ENCODE assay signal across 10 cellular contexts in the genomic region with DNA sequence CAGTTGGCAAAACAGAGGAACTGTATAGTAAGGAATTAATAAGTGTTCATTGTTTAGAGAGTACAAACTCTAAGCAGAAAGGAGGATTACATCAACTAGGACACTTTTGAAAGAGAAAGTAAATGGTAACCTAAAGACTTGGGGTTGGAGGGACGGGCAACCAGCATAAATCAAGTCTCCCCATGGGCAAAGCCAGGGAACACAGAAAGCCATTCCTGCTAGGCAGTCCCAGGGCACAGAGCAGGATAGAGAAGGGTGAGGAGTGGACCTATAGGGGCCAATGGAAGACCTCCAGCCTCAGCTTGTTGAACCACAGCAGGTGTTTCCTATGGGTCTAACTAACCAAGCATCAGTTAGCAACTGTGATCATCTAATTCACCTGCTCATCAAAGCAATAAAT. TPM values are rescaled to one million over a fixed set of nuclear protein-coding genes. Genes with fewer than 3 reads are reported as not detected.
DNase-seq lines count a peak whose midpoint lies in the region; ATAC-seq, FAIRE-seq and TF ChIP-seq lines count a peak whose summit lies in the region.
"Had no signal": no experiment of that assay in that cellular context is flagged by ENCODE, and none has a peak within 500 bp of the region (broad histone marks: within the 10 kb centered on the region; RNA-seq: fewer than 3 reads in every experiment).

No MANE protein-coding gene starts in this region.

- no TSS peak for BruUV-seq in HepG2 (replicated peaks; lab: Mats Ljungman, UMichigan)

- H2AK5ac ChIP-seq in mesendoderm (ENCODE audit: low read length), result no peak overlapping the region

- H4K5ac ChIP-seq in mesendoderm (ENCODE audit: low read length), result no peak overlapping the region

- TF ChIP-seq EP300 in HepG2 (IDR thresholded peaks at IDR 0.05; ENCODE audit: low read depth in 2 of 2, low read length in 2 of 2) (no peak), HepG2 (CRISPR knock-in tag; IDR thresholded peaks at IDR 0.05; ENCODE audit: borderline replicate concordance) (no peak)

- H3K27ac ChIP-seq in HepG2 (ENCODE audit: extremely low read length, insufficient read depth, low read length) (no peak overlapping the region), mesendoderm (ENCODE audit: low read depth, low read length) (no peak overlapping the region)

- no peak overlapping the region for H3K4ac ChIP-seq in mesendoderm (ENCODE audit: low read depth, low read length)

- no peaks in the 10 kb centered on the region for H3K9me3 ChIP-seq in HepG2 (ENCODE audit: low read length)

- no peaks in the 10 kb centered on the region for H3K27me3 ChIP-seq in HepG2 (ENCODE audit: control insufficient read depth in 1 of 2, insufficient read depth in 2 of 2, low read length in 2 of 2)
- no peaks in the 10 kb centered on the region for H3K27me3 ChIP-seq in mesendoderm (ENCODE audit: insufficient read depth, low read length, poor library complexity)

- no peak overlapping the region for H4K8ac ChIP-seq in mesendoderm (ENCODE audit: low read depth, low read length)

- no peak overlapping the region for H3K18ac ChIP-seq in mesendoderm (ENCODE audit: low read length)

- H3K79me2 ChIP-seq in HepG2 (ENCODE audit: insufficient read depth, low read length) (no peaks in the 10 kb centered on the region), mesendoderm (ENCODE audit: control insufficient read depth, insufficient read depth, low read length) (no peaks in the 10 kb centered on the region)

- ATAC-seq in GM18858 (IDR thresholded peaks at IDR 0.05; ENCODE audit: unreplicated experiment) (peak; percentile 20), GM21723 (IDR thresholded peaks at IDR 0.05; ENCODE audit: unreplicated experiment) (peak; percentile 49), HG03575 (IDR thresholded peaks at IDR 0.05; ENCODE audit: extremely low read depth, insufficient number of reproducible peaks, low FRiP score, unreplicated experiment) (peak; percentile 10), HepG2 (no peak; the same call in 2 of the 3 replicates)

- H3K23ac ChIP-seq in mesendoderm (ENCODE audit: low read length), result no peak overlapping the region

- H3K4me1 ChIP-seq in HepG2 (ENCODE audit: insufficient read depth, low read length), result no peaks in the 10 kb centered on the region
- peaks cover 4% of the 10 kb centered on the region for H3K4me1 ChIP-seq in mesendoderm (ENCODE audit: control insufficient read depth, low read depth, low read length)

- no peak for FAIRE-seq in HepG2 (lab: Jason Lieb, UNC)
- FAIRE-seq: endometrium had no signal

- no peaks in the 10 kb centered on the region for H4K20me1 ChIP-seq in HepG2 (ENCODE audit: insufficient read depth, low read length)

- H2BK120ac ChIP-seq in mesendoderm (ENCODE audit: low read depth, low read length), result no peak overlapping the region

- DNase-seq in HepG2 (ENCODE audit: low spot score), result no peak
- no peak for DNase-seq in NCI-H146 (lab: John Stamatoyannopoulos, UW)
- DNase-seq in HEK293T (ENCODE audit: extremely low spot score), result no peak
- DNase-seq in mesendoderm, result no peak
- DNase-seq in NCI-H1092 treated with DMSO at 0.1 percent for 48 hours (lab: John Stamatoyannopoulos, UW), result no peak
- DNase-seq: NCI-H1436 had no signal

- H3K9ac ChIP-seq in HepG2 (ENCODE audit: insufficient read depth, low read depth, low read length) (no peak overlapping the region), mesendoderm (ENCODE audit: low read length) (no peak overlapping the region)

- no peak overlapping the region for H2BK5ac ChIP-seq in mesendoderm (ENCODE audit: low read length)

- 42% methylated on average over 1 of the region's 1 CpG for WGBS in HepG2 (ENCODE audit: low lambda C conversion rate)
- no CpG with 5 or more reads among the region's 1 CpG for WGBS in mesendoderm (ENCODE audit: extremely low coverage, insufficient coverage, low lambda C conversion rate)

- H2BK15ac ChIP-seq in mesendoderm (replicated peaks; ENCODE audit: low read depth), result no peak overlapping the region

- H3K56ac ChIP-seq in mesendoderm (ENCODE audit: low read length), result no peak overlapping the region

- TF ChIP-seq RAD21 in HepG2 (CRISPR knock-in tag; IDR thresholded peaks at IDR 0.05), result no peak

- in situ Hi-C loops in HepG2 (cut with HindIII; ENCODE audit: extremely low pct_ligation_motif_present, low pct_unique_long_range_greater_than_20kb), result no loop called here

- TF ChIP-seq CTCF in HepG2 (CRISPR knock-in tag; IDR thresholded peaks at IDR 0.05), result no peak

- CTCF ChIA-PET in HepG2 (lab: Yijun Ruan, JAX; ENCODE audit: low intra/inter-chr PET ratio, low total read pairs), result no interaction called here
- CTCF ChIA-PET in HEK293T (lab: Yijun Ruan, JAX), result no interaction called here

- H3K79me1 ChIP-seq in mesendoderm (ENCODE audit: low read length), result no peaks in the 10 kb centered on the region

- H3K36me3 ChIP-seq in HepG2 (replicated peaks in 1 of 2; ENCODE audit: control insufficient read depth in 1 of 2, insufficient read depth in 2 of 2, low read length in 2 of 2), result no peaks in the 10 kb centered on the region
- no peaks in the 10 kb centered on the region for H3K36me3 ChIP-seq in mesendoderm (ENCODE audit: control insufficient read depth, insufficient read depth, low read length)

- intact Hi-C loops in HepG2 (cut with micrococcal nuclease; ENCODE audit: unreplicated experiment), result no loop called here

- H2AFZ ChIP-seq in HepG2 (ENCODE audit: low read length), result no peak overlapping the region

- peak overlapping the region; percentile 33; the same call in 1 of the 2 replicates for H3K4me2 ChIP-seq in HepG2 (ENCODE audit: low read depth, low read length)
- H3K4me2 ChIP-seq in mesendoderm (ENCODE audit: low read length), result no peak overlapping the region

- H3K4me3 ChIP-seq in HepG2 (replicated peaks in 1 of 3; ENCODE audit: insufficient read depth in 1 of 3, low read depth in 2 of 3, low read length in 3 of 3) (no peak overlapping the region), mesendoderm (ENCODE audit: low read length) (no peak overlapping the region)

- no peak for TF ChIP-seq POLR2A in HepG2 (IDR thresholded peaks at IDR 0.05; ENCODE audit: insufficient read depth in 1 of 2, low read depth in 2 of 2, low read length in 2 of 2)

- POLR2A ChIA-PET in HepG2 (lab: Yijun Ruan, JAX), result no interaction called here
- POLR2A ChIA-PET in HEK293T (lab: Yijun Ruan, JAX), result interaction anchor here (5.8 kb wide), 1 partner anchor 9 kb away, joined by 24 read pairs; a partner anchor contains a TSS

TF ChIP-seq in HepG2, 621 proteins besides CTCF, POLR2A, EP300 and RAD21 (continues in another document):
- TF ChIP-seq MED8 (CRISPR knock-in tag; IDR thresholded peaks at IDR 0.05; ENCODE audit: insufficient replicate concordance), result no peak

TF ChIP-seq in HEK293T, 16 proteins besides CTCF, POLR2A, EP300 and RAD21 (continues in another document):
- TF ChIP-seq L3MBTL2 (conservative IDR thresholded peaks at IDR 0.05), result no peak

RNA-seq across cellular contexts. Expression of a gene that starts 9.2 kb away (rescaled TPM):
- total RNA-seq in HepG2 (2016; rRNA removed; fragmentation: Illumina TruSeq; extraction: Trizol), result 13.8 and 21.0 TPM in 2 replicates
- total RNA-seq in HepG2 (2016; cell fraction: cytosol; rRNA removed; fragmentation: Illumina TruSeq; extraction: Trizol; ENCODE audit: low read depth), result 2.0 TPM in 2 replicates
- 11.5 and 18.8 TPM in 2 replicates for total RNA-seq in HepG2 (2016; cell fraction: insoluble cytoplasmic fraction; rRNA removed; fragmentation: Illumina TruSeq; extraction: Trizol)
- 5.1 and 5.4 TPM in 2 replicates for total RNA-seq in HepG2 (2016; cell fraction: membrane; rRNA removed; fragmentation: Illumina TruSeq; extraction: Trizol)
- 33.0 and 34.9 TPM in 2 replicates for total RNA-seq in HepG2 (2016; cell fraction: nucleus; rRNA removed; fragmentation: Illumina TruSeq; extraction: Trizol)
- 44.4 and 52.2 TPM in 2 replicates for polyA plus RNA-seq in HepG2 (2011; rRNA removed)
- polyA plus RNA-seq in HepG2 (2011; cell fraction: cytosol; rRNA removed), result 26.1 and 29.4 TPM in 2 replicates
- polyA plus RNA-seq in HepG2 (2011; cell fraction: nucleus; rRNA removed), result 38.8 and 46.1 TPM in 2 replicates
- 28.1 and 31.0 TPM in 2 replicates for polyA plus RNA-seq in HepG2 (2012)
- 0.70 and 1.2 TPM in 2 replicates for polyA plus RNA-seq in HepG2 (2016; cell fraction: cytosol; fragmentation: Illumina TruSeq; extraction: Trizol; ENCODE audit: low read depth)
- 9.4 and 9.5 TPM in 2 replicates for polyA plus RNA-seq in HepG2 (2016; cell fraction: insoluble cytoplasmic fraction; fragmentation: Illumina TruSeq; extraction: Trizol; ENCODE audit: low read depth)
- polyA plus RNA-seq in HepG2 (2016; cell fraction: membrane; fragmentation: Illumina TruSeq; extraction: Trizol; ENCODE audit: low read depth), result 2.2 and 3.1 TPM in 2 replicates
- 23.4 and 26.5 TPM in 2 replicates for polyA plus RNA-seq in HepG2 (2016; cell fraction: nucleus; fragmentation: Illumina TruSeq; extraction: Trizol; ENCODE audit: insufficient read depth, low read depth)
- polyA minus RNA-seq in HepG2 (2011; rRNA and poly(A)+ RNA removed; ENCODE audit: low replicate concordance), result 74.8 and 88.4 TPM in 2 replicates
- polyA minus RNA-seq in HepG2 (2011; cell fraction: cytosol; rRNA and poly(A)+ RNA removed), result 27.5 and 57.6 TPM in 2 replicates
- 69.9 and 74.5 TPM in 2 replicates for polyA minus RNA-seq in HepG2 (2011; cell fraction: nucleus; rRNA and poly(A)+ RNA removed)
- 5.6 TPM for polyA plus RNA-seq in mesendoderm (2013, experiment 1 of 2)
- 5.3 TPM for polyA plus RNA-seq in mesendoderm (2013, experiment 2 of 2)

RNA-seq across cellular contexts. Expression of a gene that starts 59.3 kb away (rescaled TPM):
- total RNA-seq in HepG2 (2016; rRNA removed; fragmentation: Illumina TruSeq; extraction: Trizol), result 12.8 and 16.6 TPM in 2 replicates
- total RNA-seq in HepG2 (2016; cell fraction: cytosol; rRNA removed; fragmentation: Illumina TruSeq; extraction: Trizol; ENCODE audit: low read depth), result 2.9 and 3.2 TPM in 2 replicates
- total RNA-seq in HepG2 (2016; cell fraction: insoluble cytoplasmic fraction; rRNA removed; fragmentation: Illumina TruSeq; extraction: Trizol), result 12.2 and 17.5 TPM in 2 replicates
- total RNA-seq in HepG2 (2016; cell fraction: membrane; rRNA removed; fragmentation: Illumina TruSeq; extraction: Trizol), result 4.6 and 5.8 TPM in 2 replicates
- 24.6 and 25.0 TPM in 2 replicates for total RNA-seq in HepG2 (2016; cell fraction: nucleus; rRNA removed; fragmentation: Illumina TruSeq; extraction: Trizol)
- polyA plus RNA-seq in HepG2 (2011; rRNA removed), result 12.5 and 12.8 TPM in 2 replicates
- 6.7 and 9.8 TPM in 2 replicates for polyA plus RNA-seq in HepG2 (2011; cell fraction: cytosol; rRNA removed)
- polyA plus RNA-seq in HepG2 (2011; cell fraction: nucleus; rRNA removed), result 4.3 and 5.6 TPM in 2 replicates
- 6.6 and 7.6 TPM in 2 replicates for polyA plus RNA-seq in HepG2 (2012)
- polyA plus RNA-seq in HepG2 (2016; cell fraction: cytosol; fragmentation: Illumina TruSeq; extraction: Trizol; ENCODE audit: low read depth), result 0.45 and 0.54 TPM in 2 replicates
- polyA plus RNA-seq in HepG2 (2016; cell fraction: insoluble cytoplasmic fraction; fragmentation: Illumina TruSeq; extraction: Trizol; ENCODE audit: low read depth), result 7.8 and 8.4 TPM in 2 replicates
- 1.5 and 2.1 TPM in 2 replicates for polyA plus RNA-seq in HepG2 (2016; cell fraction: membrane; fragmentation: Illumina TruSeq; extraction: Trizol; ENCODE audit: low read depth)
- polyA plus RNA-seq in HepG2 (2016; cell fraction: nucleus; fragmentation: Illumina TruSeq; extraction: Trizol; ENCODE audit: insufficient read depth, low read depth), result 15.5 and 16.2 TPM in 2 replicates
- polyA minus RNA-seq in HepG2 (2011; rRNA and poly(A)+ RNA removed; ENCODE audit: low replicate concordance), result 14.6 and 24.3 TPM in 2 replicates
- polyA minus RNA-seq in HepG2 (2011; cell fraction: cytosol; rRNA and poly(A)+ RNA removed), result 9.4 and 9.8 TPM in 2 replicates
- polyA minus RNA-seq in HepG2 (2011; cell fraction: nucleus; rRNA and poly(A)+ RNA removed), result 29.4 and 34.1 TPM in 2 replicates
- 0.03 TPM for polyA plus RNA-seq in mesendoderm (2013, experiment 1 of 2)
- 0.03 TPM for polyA plus RNA-seq in mesendoderm (2013, experiment 2 of 2)
